In the genomic region with DNA sequence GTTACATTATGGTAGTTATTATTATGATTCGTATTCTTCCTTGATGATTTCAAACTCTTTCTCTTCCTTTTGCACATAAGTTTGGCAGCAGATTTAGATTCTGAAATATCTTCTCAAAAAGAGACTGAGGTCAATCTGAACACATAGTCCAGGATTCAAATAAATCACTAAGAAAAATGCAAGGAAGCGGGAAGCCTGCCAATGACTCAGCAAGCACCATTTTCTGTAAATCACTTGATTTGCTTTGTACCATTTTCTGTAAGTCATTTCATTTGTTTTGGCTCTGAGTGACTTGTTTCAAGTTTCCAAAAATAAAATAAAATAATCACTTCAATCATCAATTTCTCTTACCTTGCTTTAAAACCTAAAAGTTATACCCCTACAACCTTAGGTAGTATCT, we compare ENCODE assay signal across 1 cellular context.
TF ChIP-seq lines count a peak whose summit lies in the region.

No MANE protein-coding gene starts in this region.

TF ChIP-seq in H1, 55 proteins besides CTCF, POLR2A, EP300 and RAD21 (continued from another document):
- no peak for TF ChIP-seq FOSL1 (IDR thresholded peaks at IDR 0.05; ENCODE audit: insufficient read depth, low read depth, low read length)
- no peak for TF ChIP-seq SP4 (IDR thresholded peaks at IDR 0.05; ENCODE audit: low read length)
- TF ChIP-seq SIN3A (conservative IDR thresholded peaks at IDR 0.05 in 1 of 2, IDR thresholded peaks at IDR 0.05 in 1 of 2; ENCODE audit: low read depth in 1 of 2, low read length in 2 of 2): no peak
- no peak for TF ChIP-seq SIRT6 (IDR thresholded peaks at IDR 0.05; ENCODE audit: low read length)
